Comparison of ENCODE assay signal across 23 cellular contexts in the genomic region with DNA sequence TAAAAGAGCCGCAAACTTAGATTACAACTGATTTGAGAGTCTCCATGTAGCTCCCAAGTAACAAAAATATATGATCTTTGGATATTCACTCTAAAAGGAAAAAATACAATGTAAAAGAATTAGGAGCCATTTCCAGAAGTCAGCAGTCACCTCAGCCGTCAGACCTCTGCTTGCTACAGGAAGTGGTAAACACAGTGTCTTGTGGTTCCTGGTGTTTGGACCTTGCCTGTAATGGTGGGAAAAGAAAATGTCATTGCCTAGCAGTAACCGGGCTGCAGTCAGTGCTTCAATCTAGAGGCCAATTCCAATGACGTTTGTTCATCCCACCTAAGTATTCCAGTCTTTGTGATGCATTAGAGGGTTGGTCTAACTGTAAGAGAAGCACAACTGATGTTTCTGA. TPM values are rescaled to one million over a fixed set of nuclear protein-coding genes. Genes with fewer than 3 reads are reported as not detected.
"Had no signal": no experiment of that assay in that cellular context is flagged by ENCODE, and none has a peak within 500 bp of the region (broad histone marks: within the 10 kb centered on the region; RNA-seq: fewer than 3 reads in every experiment).

No MANE protein-coding gene starts in this region.

- H3K36me3 ChIP-seq: adrenal gland, breast epithelium, lower lobe of right lung, sigmoid colon, thyroid gland had no signal

- H3K36me3 Mint-ChIP-seq: activated naive CD4-positive, alpha-beta T cell treated with anti-CD3 and anti-CD28 coated beads, Interleukin-2, amount 10 ng/mL, durations not matched to agents 7 days and 5 days; stimulated activated memory B cell treated with anti-CD40 and anti-IgM and Interleukin-4, amounts not matched to agents 10 μg/mL and 1 μg/mL and 100 μg/mL, for 72 hours had no signal

- H3K4me3 Mint-ChIP-seq: activated CD4-positive, alpha-beta T cell treated with anti-CD3 and anti-CD28 coated beads for 36 hours; activated naive CD4-positive, alpha-beta T cell treated with anti-CD3 and anti-CD28 coated beads, Interleukin-2, amount 10 ng/mL, durations not matched to agents 7 days and 5 days; activated T-cell treated with anti-CD3 and anti-CD28 coated beads, Interleukin-2, amount 50 U/mL, for 4 hours; nephron; stimulated activated memory B cell treated with anti-CD40 and anti-IgM and Interleukin-4, amounts not matched to agents 10 μg/mL and 1 μg/mL and 100 μg/mL, for 72 hours had no signal

- DNase-seq: activated CD4-positive, alpha-beta T cell treated with anti-CD3 and anti-CD28 coated beads for 36 hours; activated CD4-positive, alpha-beta T cell treated with anti-CD3 and anti-CD28 coated beads, Interleukin-2, amount 50 U/mL, for 48 hours; activated effector memory CD4-positive, alpha-beta T cell treated with Interleukin-2 at 50 U/mL for 16 hours; activated naive CD4-positive, alpha-beta T cell treated with anti-CD3 and anti-CD28 coated beads, Interleukin-2, amount 10 ng/mL, durations not matched to agents 7 days and 5 days; activated T-cell treated with anti-CD3 and anti-CD28 coated beads, Interleukin-2, amount 50 U/mL, for 4 hours; adrenal gland; foreskin keratinocyte; glutamatergic neuron; hypothalamus; lower lobe of right lung; posterior cingulate gyrus; sigmoid colon; stimulated activated CD4-positive, alpha-beta T cell treated with anti-CD3 and anti-CD28 coated beads, Interleukin-4, amount 100 ng/mL, for 24 hours; thyroid gland had no signal

- H3K4me1 ChIP-seq: adrenal gland, breast epithelium, foreskin keratinocyte, lower lobe of right lung, sigmoid colon, thyroid gland had no signal

- H3K9me3 ChIP-seq: adrenal gland, breast epithelium, lower lobe of right lung, sigmoid colon, thyroid gland had no signal

- H3K27me3 ChIP-seq: adrenal gland, breast epithelium, foreskin keratinocyte, sigmoid colon, thyroid gland had no signal

- H3K4me3 ChIP-seq: adrenal gland, breast epithelium, coronary artery, lower lobe of right lung, sigmoid colon, thyroid gland had no signal

- ATAC-seq: activated CD4-positive, alpha-beta T cell treated with anti-CD3 and anti-CD28 coated beads for 36 hours; activated T-cell treated with anti-CD3 and anti-CD28 coated beads, Interleukin-2, amount 50 U/mL, for 4 hours; foreskin keratinocyte; lower lobe of right lung; stimulated activated memory B cell treated with anti-CD40 and anti-IgM and Interleukin-4, amounts not matched to agents 10 μg/mL and 1 μg/mL and 100 μg/mL, for 72 hours had no signal

- H3K27ac Mint-ChIP-seq: activated CD4-positive, alpha-beta T cell treated with anti-CD3 and anti-CD28 coated beads for 36 hours; activated naive CD4-positive, alpha-beta T cell treated with anti-CD3 and anti-CD28 coated beads, Interleukin-2, amount 10 ng/mL, durations not matched to agents 7 days and 5 days; nephron; stimulated activated memory B cell treated with anti-CD40 and anti-IgM and Interleukin-4, amounts not matched to agents 10 μg/mL and 1 μg/mL and 100 μg/mL, for 72 hours had no signal

- H3K4me1 Mint-ChIP-seq: activated naive CD4-positive, alpha-beta T cell treated with anti-CD3 and anti-CD28 coated beads, Interleukin-2, amount 10 ng/mL, durations not matched to agents 7 days and 5 days; nephron; stimulated activated memory B cell treated with anti-CD40 and anti-IgM and Interleukin-4, amounts not matched to agents 10 μg/mL and 1 μg/mL and 100 μg/mL, for 72 hours had no signal

- H3K27ac ChIP-seq: adrenal gland, breast epithelium, coronary artery, foreskin keratinocyte, lower lobe of right lung, sigmoid colon, thyroid gland had no signal

- H3K27me3 Mint-ChIP-seq: activated naive CD4-positive, alpha-beta T cell treated with anti-CD3 and anti-CD28 coated beads, Interleukin-2, amount 10 ng/mL, durations not matched to agents 7 days and 5 days had no signal

- H3K9me3 Mint-ChIP-seq: activated naive CD4-positive, alpha-beta T cell treated with anti-CD3 and anti-CD28 coated beads, Interleukin-2, amount 10 ng/mL, durations not matched to agents 7 days and 5 days; activated T-cell treated with anti-CD3 and anti-CD28 coated beads, Interleukin-2, amount 50 U/mL, for 4 hours; nephron; stimulated activated memory B cell treated with anti-CD40 and anti-IgM and Interleukin-4, amounts not matched to agents 10 μg/mL and 1 μg/mL and 100 μg/mL, for 72 hours had no signal

RNA-seq across cellular contexts. Expression of a gene that starts 28.9 kb away (rescaled TPM):
- total RNA-seq: activated CD4-positive, alpha-beta T cell treated with anti-CD3 and anti-CD28 coated beads for 36 hours; activated T-cell treated with anti-CD3 and anti-CD28 coated beads, Interleukin-2, amount 50 U/mL, for 4 hours; adrenal gland; astrocyte; epithelial cell of proximal tubule; fibroblast of lung; foreskin keratinocyte; mesenteric fat pad; sigmoid colon; T-helper 2 cell treated with Interferon-gamma antibody and Interleukin-4, amounts not matched to agents 100 ng/mL and 5 ng/mL, for 36 hours; thyroid gland had no signal
